Comparison of ENCODE assay signal across 8 cellular contexts in genomic region chr1:15128520-15129313, GRCh38. TPM values are rescaled to one million over a fixed set of nuclear protein-coding genes. Genes with fewer than 3 reads are reported as not detected.
DNase-seq lines count a peak whose midpoint lies in the region; FAIRE-seq and TF ChIP-seq lines count a peak whose summit lies in the region.

No MANE protein-coding gene starts in this region.

- DNase-seq in GM13976 (ENCODE audit: low spot score) (peak; percentile 87), LNCaP clone FGC (ENCODE audit: low read depth) (peak; percentile 7), SK-N-SH (peak; percentile 88), germinal center (ENCODE audit: low spot score) (peak; percentile 79), progenitor cell of endocrine pancreas (ENCODE audit: low spot score, unreplicated experiment) (peak; percentile 75), urothelium cell line (ENCODE audit: low spot score) (peak; percentile 75)
- peak; percentile 78 for DNase-seq in activated naive CD4-positive, alpha-beta T cell treated with Interleukin-2 at 50 U/mL for 16 hours

- H3K4me2 ChIP-seq in SK-N-SH: no peak overlapping the region

- H3K9me2 ChIP-seq in SK-N-SH: no peaks in the 10 kb centered on the region

- no peaks in the 10 kb centered on the region for H3K27me3 Mint-ChIP-seq in progenitor cell of endocrine pancreas

- no peaks in the 10 kb centered on the region for H3K9me3 ChIP-seq in SK-N-SH

- H3K4me1 ChIP-seq in SK-N-SH (ENCODE audit: control insufficient read depth in 1 of 2, insufficient read depth in 2 of 2, low read depth in 1 of 2, low read length in 1 of 2): peaks cover 0 to 7% of the 10 kb centered on the region in 2 experiments; a peak in 1 of 4 replicates

- no peak overlapping the region for H3K9ac ChIP-seq in SK-N-SH

- no peaks in the 10 kb centered on the region for H3K36me3 Mint-ChIP-seq in progenitor cell of endocrine pancreas (ENCODE audit: insufficient read depth)

- peaks cover 10% of the 10 kb centered on the region for H3K9me3 Mint-ChIP-seq in progenitor cell of endocrine pancreas (ENCODE audit: low read depth)

- no peaks in the 10 kb centered on the region for H3K27me3 ChIP-seq in SK-N-SH (ENCODE audit: insufficient read depth)

- no peak overlapping the region for H3K4me3 Mint-ChIP-seq in progenitor cell of endocrine pancreas (ENCODE audit: low read depth)

- TF ChIP-seq EP300 in SK-N-SH (IDR thresholded peaks at IDR 0.05; ENCODE audit: borderline replicate concordance in 1 of 2, low read depth in 1 of 2, low read length in 1 of 2): peak in 1 of 2 experiments; percentile 38; a peak in 1 of 4 replicates

- POLR2A ChIA-PET in SK-N-SH (lab: Yijun Ruan, JAX): interaction anchor here (1.2 to 1.6 kb wide), 5 partner anchors 11 to 143 kb away, joined by 3 to 24 read pairs (median 5); partner anchors contain the start of gene TMEM51

- 21% methylated on average over 15 of the region's 18 CpGs for WGBS in SK-N-SH (ENCODE audit: low lambda C conversion rate)

- FAIRE-seq in urothelium cell line (lab: Jason Lieb, UNC): no peak

- H3F3A ChIP-seq in SK-N-SH (replicated peaks; ENCODE audit: insufficient read depth): no peaks in the 10 kb centered on the region

- in situ Hi-C loops in GM13976 (cut with MboI; ENCODE audit: low sequenced_read_pairs, unreplicated experiment): loop anchor here (5.0 kb wide), 1 partner anchor 149 kb away; no protein-coding TSS in a partner anchor

- TF ChIP-seq CTCF in 22Rv1 (IDR thresholded peaks at IDR 0.05): peak; percentile 91
- TF ChIP-seq CTCF in GM13976 (IDR thresholded peaks at IDR 0.05; ENCODE audit: borderline replicate concordance, control extremely low read depth, extremely low read depth, insufficient read depth, missing control alignments): peak; percentile 95
- peak; percentile 72 for TF ChIP-seq CTCF in LNCaP clone FGC (IDR thresholded peaks at IDR 0.05; ENCODE audit: control insufficient read depth, extremely low read depth, insufficient read depth)
- peak; percentile 90 for TF ChIP-seq CTCF in SK-N-SH (IDR thresholded peaks at IDR 0.05)
- peak; percentile 92 for TF ChIP-seq CTCF in progenitor cell of endocrine pancreas (IDR thresholded peaks at IDR 0.05; ENCODE audit: unreplicated experiment)

- H3K27ac ChIP-seq in 22Rv1 (no peak overlapping the region), SK-N-SH (ENCODE audit: low read depth in 2 of 2, low read length in 1 of 2) (peak overlapping the region in 1 of 2 experiments; percentile 71; a peak in 2 of 4 replicates)

- H3K4me3 ChIP-seq in LNCaP clone FGC (ENCODE audit: low read depth, low read length): no peak overlapping the region
- H3K4me3 ChIP-seq in SK-N-SH (ENCODE audit: low read depth in 2 of 2, low read length in 1 of 2): peak overlapping the region in 1 of 2 experiments; percentile 43; a peak in 1 of 4 replicates

- H3K27ac Mint-ChIP-seq in progenitor cell of endocrine pancreas: no peak overlapping the region

- no peaks in the 10 kb centered on the region for H3K36me3 ChIP-seq in SK-N-SH (replicated peaks in 1 of 2; ENCODE audit: control insufficient read depth in 1 of 2, insufficient read depth in 2 of 2, low read length in 1 of 2)

- no peak overlapping the region for H2AFZ ChIP-seq in SK-N-SH (ENCODE audit: low read depth)

- H4K20me1 ChIP-seq in SK-N-SH (ENCODE audit: insufficient read depth): no peaks in the 10 kb centered on the region

- peak; percentile 96 for TF ChIP-seq RAD21 in SK-N-SH (IDR thresholded peaks at IDR 0.05; ENCODE audit: low read length)

- CTCF ChIA-PET in SK-N-SH (lab: Yijun Ruan, JAX): interaction anchor here (0.6 to 11.1 kb wide), 42 partner anchors 10 to 303 kb away, joined by 3 to 119 read pairs (median 5); partner anchors contain the start of genes FHAD1 and TMEM51

- H3K79me2 ChIP-seq in SK-N-SH (ENCODE audit: insufficient read depth): no peaks in the 10 kb centered on the region

- peaks cover 6% of the 10 kb centered on the region for H3K4me1 Mint-ChIP-seq in progenitor cell of endocrine pancreas (ENCODE audit: low read depth)

TF ChIP-seq in SK-N-SH, 30 proteins besides CTCF, POLR2A, EP300 and RAD21:
- no peak for TF ChIP-seq POLR2AphosphoS5 (IDR thresholded peaks at IDR 0.05; ENCODE audit: low read depth, low read length)
- TF ChIP-seq CHD2 (IDR thresholded peaks at IDR 0.05; ENCODE audit: low read length, partially characterized antibody): peak; percentile 51
- peak; percentile 98 for TF ChIP-seq SMC3 (IDR thresholded peaks at IDR 0.05; ENCODE audit: low read depth, low read length)
- TF ChIP-seq FOXM1 (IDR thresholded peaks at IDR 0.05; ENCODE audit: low read depth): no peak

RNA-seq across cellular contexts. Expression of gene TMEM51, which starts 24.8 kb away (rescaled TPM):
- polyA plus RNA-seq in SK-N-SH (2012; rRNA removed): 20.5 and 25.6 TPM in 2 replicates
- polyA plus RNA-seq in SK-N-SH (2012; cell fraction: cytosol; rRNA removed): 18.6 and 23.4 TPM in 2 replicates
- polyA plus RNA-seq in SK-N-SH (2012; cell fraction: nucleus; rRNA removed): 18.5 and 19.6 TPM in 2 replicates
- total RNA-seq in progenitor cell of endocrine pancreas: 14.8 and 14.9 TPM in 2 replicates

Comparison
In these comparisons a context has a peak if more than half of its experiments do, and no peak if none do; other contexts are left out.
1. DNase-seq: peak in every context shown above with its lines; median percentile 88 in SK-N-SH; 87 in GM13976; 79 in germinal center; 78 in activated naive CD4-positive, alpha-beta T cell treated with Interleukin-2 at 50 U/mL for 16 hours; 75 in progenitor cell of endocrine pancreas; 75 in urothelium cell line; 7 in LNCaP clone FGC.